ENCODE assay signal across 8 cellular contexts in the genomic region with DNA sequence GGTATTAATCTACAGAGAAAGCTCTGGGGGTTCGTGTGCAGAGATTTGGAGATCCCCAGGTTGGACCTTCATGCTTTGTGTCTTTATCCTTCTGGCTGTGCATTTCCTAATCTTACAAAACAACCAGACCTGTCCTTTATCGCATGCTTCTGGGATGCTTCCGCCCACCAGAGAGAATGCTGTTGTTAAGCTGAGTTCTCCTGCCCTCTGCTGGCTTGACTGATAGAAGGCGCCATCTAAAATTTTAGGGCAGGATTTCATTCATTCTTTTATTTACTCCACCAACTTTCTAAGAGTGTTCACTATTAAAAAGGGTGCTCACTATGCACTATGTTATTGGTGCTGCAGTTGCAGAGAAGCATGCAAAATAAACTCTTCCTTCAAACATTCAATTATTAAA. TPM values are rescaled to one million over a fixed set of nuclear protein-coding genes. Genes with fewer than 3 reads are reported as not detected.
DNase-seq lines count a peak whose midpoint lies in the region; ATAC-seq and TF ChIP-seq lines count a peak whose summit lies in the region.
"Had no signal": no experiment of that assay in that cellular context is flagged by ENCODE, and none has a peak within 500 bp of the region (broad histone marks: within the 10 kb centered on the region; RNA-seq: fewer than 3 reads in every experiment).

No MANE protein-coding gene starts in this region.

- H3K36me3 ChIP-seq in left lung, result no peaks in the 10 kb centered on the region

- peaks cover 0 to 21% of the 10 kb centered on the region in 2 donors for H3K27me3 ChIP-seq in left lung

- H3K9me3 ChIP-seq in left lung, result no peaks in the 10 kb centered on the region

- POLR2A ChIA-PET in RWPE1 (lab: Yijun Ruan, JAX; ENCODE audit: low non-redundant PET), result no interaction called here

- no peaks in the 10 kb centered on the region for H3K4me1 ChIP-seq in left lung

- intact Hi-C loops in left lung (cut with DNase I), result loop anchor here in 1 of 2 donors (5.0 to 10.0 kb wide), 3 partner anchors 67 to 454 kb away; no protein-coding TSS in a partner anchor

- H3K4me3 ChIP-seq in Jurkat, Clone E6-1 (ENCODE audit: low read length), result no peak overlapping the region
- H3K4me3 ChIP-seq in choroid plexus epithelial cell (ENCODE audit: low read depth, low read length), result no peak overlapping the region
- H3K4me3 ChIP-seq in left lung, result no peak overlapping the region

- no peak overlapping the region for H3K27ac ChIP-seq in RWPE1
- no peak overlapping the region for H3K27ac ChIP-seq in left lung

- ATAC-seq in left lung, result peak; percentile 92

- DNase-seq in GM03348 (ENCODE audit: low spot score) (peak; percentile 74), RWPE1 (ENCODE audit: low spot score) (peak; percentile 43), choroid plexus epithelial cell (ENCODE audit: low read depth) (peak; percentile 88), left lung (no peak), superior temporal gyrus (ENCODE audit: extremely low spot score) (peak; percentile 78), occipital lobe (lab: John Stamatoyannopoulos, UW) (no peak)
- peak; percentile 42 for DNase-seq in Jurkat, Clone E6-1 (ENCODE audit: low read depth, low spot score)

- CTCF ChIA-PET in RWPE1 (lab: Yijun Ruan, JAX), result interaction anchor here (0.6 to 5.0 kb wide), 23 partner anchors 8 to 1209 kb away, joined by 3 to 177 read pairs (median 6); partner anchors contain the start of gene SST

- TF ChIP-seq CTCF in RWPE1 (conservative IDR thresholded peaks at IDR 0.05; ENCODE audit: low read depth) (no peak; the same call in 1 of the 2 replicates), choroid plexus epithelial cell (conservative IDR thresholded peaks at IDR 0.05; ENCODE audit: low read depth, low read length) (peak; percentile 92), left lung (IDR thresholded peaks at IDR 0.05) (peak in 1 of 2 donors; percentile 53)

RNA-seq across cellular contexts. Expression of gene SST, which starts 8.7 kb away (rescaled TPM):
- not detected for polyA plus RNA-seq in Jurkat, Clone E6-1 (2012; ENCODE audit: insufficient read depth, insufficient read length)
- total RNA-seq in left lung (not detected), occipital lobe (5.6 TPM)
- total RNA-seq: activated CD8-positive, alpha-beta memory T cell treated with anti-CD3 and anti-CD28 coated beads for 36 hours had no signal

RNA-seq across cellular contexts. Expression of gene RTP2, which starts 23.5 kb away (rescaled TPM):
- not detected for polyA plus RNA-seq in Jurkat, Clone E6-1 (2012; ENCODE audit: insufficient read depth, insufficient read length)
- not detected for total RNA-seq in left lung
- not detected for total RNA-seq in occipital lobe
- total RNA-seq: activated CD8-positive, alpha-beta memory T cell treated with anti-CD3 and anti-CD28 coated beads for 36 hours had no signal

Comparison
In these comparisons a context has a peak if more than half of its experiments do, and no peak if none do; other contexts are left out.
1. DNase-seq: peak in GM03348 (single experiment), Jurkat, Clone E6-1 (single experiment), RWPE1 (single experiment), choroid plexus epithelial cell (single experiment) and superior temporal gyrus (single experiment); none in left lung (0 of 2) and occipital lobe (single experiment).